28 cellular contexts compared by ENCODE assay signal in the genomic region with DNA sequence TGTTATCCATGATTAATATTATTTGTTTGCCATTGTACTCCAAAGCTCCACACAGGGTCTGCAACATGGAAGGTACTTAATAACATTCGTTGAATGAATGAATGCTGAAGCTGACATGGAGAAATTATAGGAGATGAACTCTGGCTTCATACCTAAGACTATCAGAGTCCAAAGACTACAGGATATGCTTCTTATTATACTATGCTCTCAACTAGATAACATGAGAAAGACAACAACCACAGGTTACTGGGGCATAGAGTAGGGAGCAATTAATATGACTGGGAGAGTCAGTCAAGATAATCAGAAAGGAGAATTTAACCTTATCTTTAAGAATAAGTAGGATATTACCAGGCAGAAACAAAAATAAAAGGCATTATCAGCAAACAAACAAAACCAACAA.
"Had no signal": no experiment of that assay in that cellular context is flagged by ENCODE, and none has a peak within 500 bp of the region (broad histone marks: within the 10 kb centered on the region; RNA-seq: fewer than 3 reads in every experiment).

No MANE protein-coding gene starts in this region.

- H3K36me3 Mint-ChIP-seq: stimulated activated effector memory CD8-positive, alpha-beta T cell treated with anti-CD3 and anti-CD28 coated beads, Interleukin-12 subunit alpha, Interleukin-12 subunit beta, amount 100 ng/mL, for 72 hours; stimulated activated memory B cell treated with anti-CD40 and anti-IgM and Interleukin-4, amounts not matched to agents 10 μg/mL and 1 μg/mL and 100 μg/mL, for 72 hours; stimulated activated naive B cell treated with anti-CD40 and anti-IgM and Interleukin-4, amounts not matched to agents 10 μg/mL and 1 μg/mL and 100 μg/mL, for 72 hours had no signal

- H3K36me3 ChIP-seq: stomach, suprapubic skin, thoracic aorta, thyroid gland, tibial artery, tibial nerve, transverse colon, upper lobe of left lung, upper lobe of right lung, vagina had no signal

- DNase-seq: stimulated activated CD4-positive, alpha-beta T cell treated with anti-CD3 and anti-CD28 coated beads, Interleukin-2, amount 100 ng/mL, for 48 hours; stimulated activated CD4-positive, alpha-beta T cell treated with anti-CD3 and anti-CD28 coated beads, Interleukin-4, amount 100 ng/mL, for 1 hour; stimulated activated CD4-positive, alpha-beta T cell treated with anti-CD3 and anti-CD28 coated beads, Interleukin-4, amount 100 ng/mL, for 24 hours; stimulated activated CD4-positive, alpha-beta T cell treated with anti-CD3 and anti-CD28 coated beads, Interleukin-4, amount 100 ng/mL, for 4 hours; stimulated activated CD8-positive, alpha-beta memory T cell treated with anti-CD3 and anti-CD28 coated beads, Interleukin-4, amount 100 ng/mL, for 48 hours; stimulated activated naive B cell treated with anti-CD40 and anti-IgM and Interleukin-4, amounts not matched to agents 10 μg/mL and 1 μg/mL and 100 μg/mL, for 72 hours; stimulated activated naive CD4-positive, alpha-beta T cell; stimulated activated naive CD4-positive, alpha-beta T cell treated with Interleukin-2 at 50 U/mL for 16 hours; stimulated activated naive CD8-positive, alpha-beta T cell treated with anti-CD3 and anti-CD28 coated beads, Interleukin-15, amount 100 ng/mL, for 72 hours; stimulated activated naive CD8-positive, alpha-beta T cell treated with anti-CD3 and anti-CD28 coated beads, Interleukin-15, Interleukin-2, amounts not matched to agents 100 U/mL and 50 U/mL, for 24 hours; stomach; substantia nigra; testis; thyroid gland; tibial artery; transverse colon; trophoblast cell; upper lobe of left lung; upper lobe of right lung; uterus had no signal

- H3K9me3 Mint-ChIP-seq: stimulated activated effector memory CD8-positive, alpha-beta T cell treated with anti-CD3 and anti-CD28 coated beads, Interleukin-12 subunit alpha, Interleukin-12 subunit beta, amount 100 ng/mL, for 72 hours; stimulated activated memory B cell treated with anti-CD40 and anti-IgM and Interleukin-4, amounts not matched to agents 10 μg/mL and 1 μg/mL and 100 μg/mL, for 72 hours; stimulated activated naive B cell treated with anti-CD40 and anti-IgM and Interleukin-4, amounts not matched to agents 10 μg/mL and 1 μg/mL and 100 μg/mL, for 72 hours; stimulated activated naive CD8-positive, alpha-beta T cell treated with anti-CD3 and anti-CD28 coated beads, Interleukin-15, Interleukin-2, amounts not matched to agents 100 ng/mL and 50 ng/mL, for 24 hours had no signal

- FAIRE-seq: urothelium cell line had no signal

- H3K4me3 ChIP-seq: stomach, suprapubic skin, testis, thoracic aorta, thyroid gland, tibial artery, tibial nerve, transverse colon, upper lobe of left lung, upper lobe of right lung, uterus, vagina had no signal

- H3K27ac Mint-ChIP-seq: stimulated activated effector memory CD8-positive, alpha-beta T cell treated with anti-CD3 and anti-CD28 coated beads, Interleukin-12 subunit alpha, Interleukin-12 subunit beta, amount 100 ng/mL, for 72 hours; stimulated activated memory B cell treated with anti-CD40 and anti-IgM and Interleukin-4, amounts not matched to agents 10 μg/mL and 1 μg/mL and 100 μg/mL, for 72 hours; stimulated activated naive B cell treated with anti-CD40 and anti-IgM and Interleukin-4, amounts not matched to agents 10 μg/mL and 1 μg/mL and 100 μg/mL, for 72 hours; stimulated activated naive CD8-positive, alpha-beta T cell treated with anti-CD3 and anti-CD28 coated beads, Interleukin-15, amount 100 ng/mL, for 72 hours; stimulated activated naive CD8-positive, alpha-beta T cell treated with anti-CD3 and anti-CD28 coated beads, Interleukin-15, Interleukin-2, amounts not matched to agents 100 ng/mL and 50 ng/mL, for 24 hours had no signal

- ATAC-seq: stimulated activated effector memory CD8-positive, alpha-beta T cell treated with anti-CD3 and anti-CD28 coated beads, Interleukin-12 subunit alpha, Interleukin-12 subunit beta, amount 100 ng/mL, for 72 hours; stimulated activated memory B cell treated with anti-CD40 and anti-IgM and Interleukin-4, amounts not matched to agents 10 μg/mL and 1 μg/mL and 100 μg/mL, for 72 hours; stimulated activated naive B cell treated with anti-CD40 and anti-IgM and Interleukin-4, amounts not matched to agents 10 μg/mL and 1 μg/mL and 100 μg/mL, for 72 hours; stimulated activated naive CD8-positive, alpha-beta T cell treated with anti-CD3 and anti-CD28 coated beads, Interleukin-15, amount 100 ng/mL, for 72 hours; stimulated activated naive CD8-positive, alpha-beta T cell treated with anti-CD3 and anti-CD28 coated beads, Interleukin-15, Interleukin-2, amounts not matched to agents 100 U/mL and 50 U/mL, for 24 hours; upper lobe of right lung had no signal

- H3K27ac ChIP-seq: stomach, suprapubic skin, testis, thoracic aorta, thyroid gland, tibial artery, tibial nerve, transverse colon, upper lobe of left lung, upper lobe of right lung, uterus, vagina had no signal

- H3K4me1 ChIP-seq: stomach, suprapubic skin, testis, thyroid gland, tibial artery, tibial nerve, transverse colon, upper lobe of left lung, upper lobe of right lung, uterus, vagina had no signal

- H3K27me3 ChIP-seq: stomach, suprapubic skin, testis, thyroid gland, tibial artery, tibial nerve, transverse colon, upper lobe of left lung, upper lobe of right lung, uterus, vagina had no signal

- H3K9me3 ChIP-seq: stomach, suprapubic skin, testis, thoracic aorta, thyroid gland, tibial artery, tibial nerve, transverse colon, upper lobe of left lung, upper lobe of right lung, vagina had no signal
